12 cellular contexts compared by ENCODE assay signal in genomic region chr5:170315154-170315553, GRCh38. TPM values are rescaled to one million over a fixed set of nuclear protein-coding genes. Genes with fewer than 3 reads are reported as not detected.
DNase-seq lines count a peak whose midpoint lies in the region; ATAC-seq and TF ChIP-seq lines count a peak whose summit lies in the region.
"Had no signal": no experiment of that assay in that cellular context is flagged by ENCODE, and none has a peak within 500 bp of the region (broad histone marks: within the 10 kb centered on the region; RNA-seq: fewer than 3 reads in every experiment).

No MANE protein-coding gene starts in this region.

- no peak overlapping the region for H3K4me3 ChIP-seq in sigmoid colon

- intact Hi-C loops in sigmoid colon (cut with DNase I): loop anchor here (1.0 to 5.0 kb wide), 2 partner anchors 37 to 76 kb away; no protein-coding TSS in a partner anchor
- intact Hi-C loops in activated CD8-positive, alpha-beta T cell treated with anti-CD3 and anti-CD28 coated beads for 36 hours (cut with micrococcal nuclease): no loop called here

- DNase-seq in H4 (ENCODE audit: low spot score) (peak; percentile 26), chondrocyte (ENCODE audit: low spot score) (no peak), inferior parietal cortex (ENCODE audit: extremely low spot score) (peak; percentile 84), sigmoid colon (peak; percentile 94), NCI-H1417 (lab: John Stamatoyannopoulos, UW) (no peak), T-helper 2 cell (no peak)
- no peak for DNase-seq in activated CD8-positive, alpha-beta T cell treated with anti-CD3 and anti-CD28 coated beads for 36 hours
- DNase-seq: DND-41, KBM-7, NCI-H748 treated with DMSO at 0.1 percent for 48 hours had no signal

- H3K36me3 ChIP-seq in sigmoid colon: no peaks in the 10 kb centered on the region

- peak in 3 of 4 donors; percentile 36 to 95 (median 63) for TF ChIP-seq EP300 in sigmoid colon (IDR thresholded peaks at IDR 0.05)

- H3K27me3 Mint-ChIP-seq in chondrocyte (ENCODE audit: low read depth): peaks cover 25% of the 10 kb centered on the region
- H3K27me3 Mint-ChIP-seq in activated CD8-positive, alpha-beta T cell treated with anti-CD3 and anti-CD28 coated beads for 36 hours: no peaks in the 10 kb centered on the region

- CTCF ChIA-PET in activated CD8-positive, alpha-beta T cell treated with anti-CD3 and anti-CD28 coated beads for 36 hours (lab: Charles Lee): interaction anchor here (0.7 to 2.8 kb wide), 6 partner anchors 8 to 41 kb away, joined by 3 to 14 read pairs (median 3); partner anchors contain the start of gene LCP2

- no peak for ATAC-seq in activated CD8-positive, alpha-beta T cell treated with anti-CD3 and anti-CD28 coated beads for 36 hours
- no peak for ATAC-seq in GM18867 (IDR thresholded peaks at IDR 0.05; ENCODE audit: unreplicated experiment)

- H3K4me1 ChIP-seq in sigmoid colon: peaks cover 0 to 62% (median 51%) of the 10 kb centered on the region in 4 donors

- no peaks in the 10 kb centered on the region for H3K27me3 ChIP-seq in sigmoid colon

- H3K4me3 Mint-ChIP-seq in chondrocyte (ENCODE audit: unreplicated experiment): no peak overlapping the region
- no peak overlapping the region for H3K4me3 Mint-ChIP-seq in activated CD8-positive, alpha-beta T cell treated with anti-CD3 and anti-CD28 coated beads for 36 hours

- H3K36me3 Mint-ChIP-seq in chondrocyte (ENCODE audit: low read depth): no peaks in the 10 kb centered on the region
- H3K36me3 Mint-ChIP-seq in activated CD8-positive, alpha-beta T cell treated with anti-CD3 and anti-CD28 coated beads for 36 hours (ENCODE audit: low read depth): no peaks in the 10 kb centered on the region

- no peaks in the 10 kb centered on the region for H3K9me3 Mint-ChIP-seq in chondrocyte (ENCODE audit: low read depth)
- H3K9me3 Mint-ChIP-seq in activated CD8-positive, alpha-beta T cell treated with anti-CD3 and anti-CD28 coated beads for 36 hours: no peaks in the 10 kb centered on the region

- TF ChIP-seq CTCF in chondrocyte (IDR thresholded peaks at IDR 0.05): no peak
- no peak for TF ChIP-seq CTCF in sigmoid colon (IDR thresholded peaks at IDR 0.05)
- no peak for TF ChIP-seq CTCF in activated CD8-positive, alpha-beta T cell treated with anti-CD3 and anti-CD28 coated beads for 36 hours (IDR thresholded peaks at IDR 0.05)

- peak overlapping the region; percentile 30 to 79 (median 70) for H3K27ac ChIP-seq in sigmoid colon
- H3K27ac ChIP-seq: epithelial cell of prostate had no signal

- peaks cover 21% of the 10 kb centered on the region for H3K4me1 Mint-ChIP-seq in chondrocyte (ENCODE audit: low read depth)
- H3K4me1 Mint-ChIP-seq in activated CD8-positive, alpha-beta T cell treated with anti-CD3 and anti-CD28 coated beads for 36 hours (ENCODE audit: low read depth): peaks cover 67% of the 10 kb centered on the region

- WGBS in sigmoid colon, 2 donors: 33 to 56% methylated on average over 5 of the region's 5 CpGs

- POLR2A ChIA-PET in activated CD8-positive, alpha-beta T cell treated with anti-CD3 and anti-CD28 coated beads for 36 hours (lab: Charles Lee): interaction anchor here (1.1 to 10.5 kb wide), 5 partner anchors 13 to 61 kb away, joined by 3 to 86 read pairs (median 8); no protein-coding TSS in a partner anchor

- no peak for TF ChIP-seq POLR2A in sigmoid colon (IDR thresholded peaks at IDR 0.05)

- H3K27ac Mint-ChIP-seq in chondrocyte (ENCODE audit: unreplicated experiment): peak overlapping the region; percentile 8
- H3K27ac Mint-ChIP-seq in activated CD8-positive, alpha-beta T cell treated with anti-CD3 and anti-CD28 coated beads for 36 hours: no peak overlapping the region

- H3K9me3 ChIP-seq in sigmoid colon: no peaks in the 10 kb centered on the region

RNA-seq across cellular contexts. Expression of gene LCP2, which starts 17.6 kb away (rescaled TPM):
- total RNA-seq in H4 (2014; rRNA removed; shearing (Covaris generic)): 0.68 and 2.7 TPM in 2 replicates
- total RNA-seq in chondrocyte (not detected in 3 replicates), sigmoid colon (10 to 100 TPM; 10.2 to 17.2 (median 13.6) TPM)
- 10 to 100 TPM in 1 of 3 donors, 1 to 10 TPM in 2; 5.4 to 22.3 (median 8.6) TPM for polyA plus RNA-seq in sigmoid colon
- 100 to 1,000 TPM; 243 to 259 TPM for total RNA-seq in activated CD8-positive, alpha-beta T cell treated with anti-CD3 and anti-CD28 coated beads for 36 hours

Comparison
In these comparisons a context has a peak if more than half of its experiments do, and no peak if none do; other contexts are left out.
1. DNase-seq: peak in H4 (single experiment), inferior parietal cortex (single experiment) and sigmoid colon (single experiment); none in chondrocyte (single experiment), activated CD8-positive, alpha-beta T cell treated with anti-CD3 and anti-CD28 coated beads for 36 hours (single experiment), NCI-H1417 (0 of 3) and T-helper 2 cell (0 of 5).
2. RNA of gene LCP2, which starts 17.6 kb away (total RNA-seq): 243 to 259 TPM in activated CD8-positive, alpha-beta T cell treated with anti-CD3 and anti-CD28 coated beads for 36 hours; 10.2 to 17.2 TPM in sigmoid colon, 0.68 to 2.7 TPM in H4 and not detected in chondrocyte; every median in the first group is over 10 times any median in the second.